Comparison of ENCODE assay signal across 27 cellular contexts in genomic region chrY:7879245-7879644, GRCh38.
"Had no signal": no experiment of that assay in that cellular context is flagged by ENCODE, and none has a peak within 500 bp of the region (broad histone marks: within the 10 kb centered on the region; RNA-seq: fewer than 3 reads in every experiment).

No MANE protein-coding gene starts in this region.

- H3K27me3 Mint-ChIP-seq: naive B cell; progenitor cell of endocrine pancreas; stimulated activated naive B cell treated with anti-CD40 and anti-IgM and Interleukin-4, amounts not matched to agents 10 μg/mL and 1 μg/mL and 100 μg/mL, for 72 hours had no signal

- H3K4me3 Mint-ChIP-seq: mesothelial cell of epicardium; naive B cell; natural killer cell; nephron progenitor cell; neural progenitor cell; stimulated activated naive B cell treated with anti-CD40 and anti-IgM and Interleukin-4, amounts not matched to agents 10 μg/mL and 1 μg/mL and 100 μg/mL, for 72 hours had no signal

- H3K27ac ChIP-seq: left lung, neural progenitor cell, ovary, right atrium auricular region, right lobe of liver, stomach, testis, thyroid gland, transverse colon, upper lobe of left lung, vagina had no signal

- H3K9me3 Mint-ChIP-seq: mesothelial cell of epicardium; naive B cell; natural killer cell; nephron progenitor cell; neural progenitor cell; stimulated activated naive B cell treated with anti-CD40 and anti-IgM and Interleukin-4, amounts not matched to agents 10 μg/mL and 1 μg/mL and 100 μg/mL, for 72 hours had no signal

- H3K27me3 ChIP-seq: left lung, neural progenitor cell, ovary, right atrium auricular region, right lobe of liver, stomach, testis, thyroid gland, transverse colon, upper lobe of left lung, vagina had no signal

- H3K36me3 Mint-ChIP-seq: mesothelial cell of epicardium; naive B cell; natural killer cell; neural progenitor cell; stimulated activated naive B cell treated with anti-CD40 and anti-IgM and Interleukin-4, amounts not matched to agents 10 μg/mL and 1 μg/mL and 100 μg/mL, for 72 hours had no signal

- H3K4me1 ChIP-seq: left lung, neural progenitor cell, right atrium auricular region, right lobe of liver, stomach, testis, thyroid gland, transverse colon, upper lobe of left lung, vagina had no signal

- DNase-seq: hippocampal formation; kidney glomerular epithelial cell; left cardiac atrium; left lung; mesendoderm; naive B cell; natural killer cell; nephron progenitor cell; ovary; right lobe of liver; stimulated activated CD4-positive, alpha-beta T cell treated with anti-CD3 and anti-CD28 coated beads, Interleukin-12 subunit alpha, Interleukin-12 subunit beta, amount 100 ng/mL, for 4 hours; stimulated activated CD4-positive, alpha-beta T cell treated with anti-CD3 and anti-CD28 coated beads, Interleukin-15, amount 100 ng/mL, for 24 hours; stimulated activated CD4-positive, alpha-beta T cell treated with anti-CD3 and anti-CD28 coated beads, Interleukin-2, amount 100 ng/mL, for 24 hours; stimulated activated CD4-positive, alpha-beta T cell treated with anti-CD3 and anti-CD28 coated beads, Interleukin-4, amount 100 ng/mL, for 1 hour; stimulated activated naive B cell treated with anti-CD40 and anti-IgM and Interleukin-4, amounts not matched to agents 10 μg/mL and 1 μg/mL and 100 μg/mL, for 72 hours; stimulated activated naive CD8-positive, alpha-beta T cell treated with anti-CD3 and anti-CD28 coated beads, Interleukin-15, Interleukin-2, amounts not matched to agents 100 U/mL and 50 U/mL, for 24 hours; stomach; testis; thyroid gland; transverse colon; upper lobe of left lung had no signal

- H3K9me3 ChIP-seq: left lung, ovary, right atrium auricular region, right lobe of liver, stomach, testis, thyroid gland, transverse colon, upper lobe of left lung, vagina had no signal

- H3K36me3 ChIP-seq: left lung, neural progenitor cell, ovary, right atrium auricular region, right lobe of liver, stomach, thyroid gland, transverse colon, upper lobe of left lung, vagina had no signal

- H3K27ac Mint-ChIP-seq: mesothelial cell of epicardium; naive B cell; natural killer cell; nephron progenitor cell; neural progenitor cell; progenitor cell of endocrine pancreas; stimulated activated naive B cell treated with anti-CD40 and anti-IgM and Interleukin-4, amounts not matched to agents 10 μg/mL and 1 μg/mL and 100 μg/mL, for 72 hours had no signal

- H3K4me1 Mint-ChIP-seq: mesothelial cell of epicardium; naive B cell; natural killer cell; nephron progenitor cell; neural progenitor cell; stimulated activated naive B cell treated with anti-CD40 and anti-IgM and Interleukin-4, amounts not matched to agents 10 μg/mL and 1 μg/mL and 100 μg/mL, for 72 hours had no signal

- H3K4me3 ChIP-seq: left lung, lung, neural progenitor cell, ovary, right atrium auricular region, right lobe of liver, stomach, testis, thyroid gland, transverse colon, upper lobe of left lung, vagina had no signal
